ENCODE assay signal across 8 cellular contexts in the genomic region with DNA sequence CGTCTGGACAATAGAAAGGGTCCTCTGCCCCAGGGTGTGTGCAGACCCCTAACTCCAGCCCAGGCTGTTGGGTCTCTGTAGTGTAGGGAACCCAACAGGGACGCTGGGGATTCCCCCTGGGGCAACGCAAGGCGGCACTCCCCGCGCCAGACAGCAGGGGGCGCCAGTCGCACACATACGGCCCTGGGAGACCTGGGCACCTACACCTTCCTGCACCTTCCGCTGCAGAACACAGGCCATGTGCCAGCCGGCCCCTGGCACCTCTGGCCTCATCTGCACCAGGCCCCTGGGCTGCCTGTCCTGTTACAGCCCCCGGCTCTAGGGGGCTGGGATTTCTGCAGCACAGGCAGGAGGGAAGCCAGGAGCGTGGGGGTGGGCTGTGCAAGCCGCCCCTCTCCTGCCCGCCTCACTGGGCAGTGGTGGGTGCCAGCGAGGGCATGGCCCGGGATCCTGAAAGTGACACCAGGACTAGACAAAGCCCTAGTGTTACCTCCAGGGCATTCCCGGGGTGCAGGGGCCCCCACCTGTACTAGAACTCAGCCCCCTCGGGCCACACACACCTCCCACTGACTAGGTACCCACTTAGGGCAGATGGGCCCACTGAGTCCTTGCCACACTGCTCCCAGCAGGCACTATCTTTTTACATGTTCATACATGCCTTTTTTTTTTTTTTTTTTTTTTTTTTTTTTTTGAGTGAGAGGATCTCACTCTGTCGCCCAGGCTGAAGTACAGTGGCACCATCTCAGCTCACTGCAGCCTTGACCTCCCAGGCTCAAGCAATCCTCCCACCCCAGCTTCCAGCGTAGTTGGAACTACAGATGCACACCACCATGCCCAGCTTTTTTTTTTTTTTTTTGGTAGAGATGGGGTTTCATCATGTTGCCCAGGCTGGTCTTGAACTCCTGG. TPM values are rescaled to one million over a fixed set of nuclear protein-coding genes. Genes with fewer than 3 reads are reported as not detected.
DNase-seq lines count a peak whose midpoint lies in the region; ATAC-seq and TF ChIP-seq lines count a peak whose summit lies in the region.

No MANE protein-coding gene starts in this region.

- H3K4me1 Mint-ChIP-seq in activated CD4-positive, alpha-beta memory T cell treated with anti-CD3 and anti-CD28 coated beads, Interleukin-2, amount 10 ng/mL, durations not matched to agents 7 days and 5 days, result no peaks in the 10 kb centered on the region

- POLR2A ChIA-PET in activated CD4-positive, alpha-beta memory T cell treated with anti-CD3 and anti-CD28 coated beads, Interleukin-2, amount 10 ng/mL, durations not matched to agents 7 days and 5 days (lab: Charles Lee), result no interaction called here

- no peak overlapping the region for H3K27ac Mint-ChIP-seq in activated CD4-positive, alpha-beta memory T cell treated with anti-CD3 and anti-CD28 coated beads, Interleukin-2, amount 10 ng/mL, durations not matched to agents 7 days and 5 days

- no peaks in the 10 kb centered on the region for H3K36me3 ChIP-seq in effector memory CD4-positive, alpha-beta T cell (ENCODE audit: control insufficient read depth, insufficient read depth, low read length)

- H3K27me3 ChIP-seq in effector memory CD4-positive, alpha-beta T cell (replicated peaks; ENCODE audit: control insufficient read depth, insufficient read depth, low read length, poor library complexity, severe bottlenecking), result no peaks in the 10 kb centered on the region

- peak; percentile 99 for TF ChIP-seq CTCF in GM13977 (IDR thresholded peaks at IDR 0.05; ENCODE audit: extremely low read depth, insufficient read depth, missing control alignments)

- DNase-seq in 8988T (peak; percentile 92), GM13977 (ENCODE audit: low spot score) (peak; percentile 91), NCI-H345 (lab: John Stamatoyannopoulos, UW) (peak; percentile 73), midbrain (lab: John Stamatoyannopoulos, UW) (peak; percentile 64)
- DNase-seq in activated CD4-positive, alpha-beta memory T cell treated with anti-CD3 and anti-CD28 coated beads, Interleukin-2, amount 10 ng/mL, durations not matched to agents 7 days and 5 days, result peak; percentile 84
- DNase-seq in effector memory CD4-positive, alpha-beta T cell, result peak; percentile 60 to 74 (median 67)
- peak; percentile 92 for DNase-seq in stimulated activated CD8-positive, alpha-beta memory T cell treated with anti-CD3 and anti-CD28 coated beads, Interleukin-4, amount 100 ng/mL, for 48 hours

- H3K4me3 ChIP-seq in effector memory CD4-positive, alpha-beta T cell (ENCODE audit: insufficient read depth, low read depth, low read length, poor library complexity, severe bottlenecking), result no peak overlapping the region

- no peaks in the 10 kb centered on the region for H3K27me3 Mint-ChIP-seq in activated CD4-positive, alpha-beta memory T cell treated with anti-CD3 and anti-CD28 coated beads, Interleukin-2, amount 10 ng/mL, durations not matched to agents 7 days and 5 days

- H3K27ac ChIP-seq in effector memory CD4-positive, alpha-beta T cell (ENCODE audit: insufficient read depth, low read length, poor library complexity, severe bottlenecking), result no peak overlapping the region

- CTCF ChIA-PET in activated CD4-positive, alpha-beta memory T cell treated with anti-CD3 and anti-CD28 coated beads, Interleukin-2, amount 10 ng/mL, durations not matched to agents 7 days and 5 days (lab: Charles Lee), result interaction anchor here (0.6 to 1.2 kb wide), 5 partner anchors 67 to 263 kb away, joined by 3 to 4 read pairs (median 4); partner anchors contain the start of gene CYP46A1

- in situ Hi-C loops in GM13977 (cut with MboI; ENCODE audit: low pct_unique_long_range_greater_than_20kb, low sequenced_read_pairs, unreplicated experiment), result no loop called here

- H3K4me1 ChIP-seq in effector memory CD4-positive, alpha-beta T cell (ENCODE audit: control insufficient read depth, insufficient read depth, low read length, poor library complexity, severe bottlenecking), result no peaks in the 10 kb centered on the region

- H3K36me3 Mint-ChIP-seq in activated CD4-positive, alpha-beta memory T cell treated with anti-CD3 and anti-CD28 coated beads, Interleukin-2, amount 10 ng/mL, durations not matched to agents 7 days and 5 days (ENCODE audit: low read depth), result no peaks in the 10 kb centered on the region

- H3K9me3 Mint-ChIP-seq in activated CD4-positive, alpha-beta memory T cell treated with anti-CD3 and anti-CD28 coated beads, Interleukin-2, amount 10 ng/mL, durations not matched to agents 7 days and 5 days, result no peaks in the 10 kb centered on the region

- no peak overlapping the region for H3K4me3 Mint-ChIP-seq in activated CD4-positive, alpha-beta memory T cell treated with anti-CD3 and anti-CD28 coated beads, Interleukin-2, amount 10 ng/mL, durations not matched to agents 7 days and 5 days

- ATAC-seq in HG03103 (IDR thresholded peaks at IDR 0.05; ENCODE audit: low read depth, unreplicated experiment), result peak; percentile 59

- no peaks in the 10 kb centered on the region for H3K9me3 ChIP-seq in effector memory CD4-positive, alpha-beta T cell (ENCODE audit: control insufficient read depth, low read length)

RNA-seq across cellular contexts. Expression of gene CCNK, which starts 37.5 kb away (rescaled TPM):
- total RNA-seq in activated CD4-positive, alpha-beta memory T cell treated with anti-CD3 and anti-CD28 coated beads, Interleukin-2, amount 10 ng/mL, durations not matched to agents 7 days and 5 days, result 10 to 100 TPM; 79.2 to 83.7 TPM

RNA-seq across cellular contexts. Expression of gene SETD3, which starts 38.0 kb away (rescaled TPM):
- total RNA-seq in activated CD4-positive, alpha-beta memory T cell treated with anti-CD3 and anti-CD28 coated beads, Interleukin-2, amount 10 ng/mL, durations not matched to agents 7 days and 5 days, result 10 to 100 TPM; 63.8 to 66.3 TPM
